ENCODE assay signal across 21 cellular contexts in genomic region chr1:177118901-177119300, GRCh38. TPM values are rescaled to one million over a fixed set of nuclear protein-coding genes. Genes with fewer than 3 reads are reported as not detected.
DNase-seq lines count a peak whose midpoint lies in the region; ATAC-seq and TF ChIP-seq lines count a peak whose summit lies in the region.
"Had no signal": no experiment of that assay in that cellular context is flagged by ENCODE, and none has a peak within 500 bp of the region (broad histone marks: within the 10 kb centered on the region; RNA-seq: fewer than 3 reads in every experiment).

No MANE protein-coding gene starts in this region.

- H3K27me3 Mint-ChIP-seq in nephron progenitor cell (ENCODE audit: low read depth, poor library complexity) = peaks cover 41% of the 10 kb centered on the region
- H3K27me3 Mint-ChIP-seq: CD4-positive, CD25-positive, alpha-beta regulatory T cell; CD8-positive, alpha-beta memory T cell had no signal

- DNase-seq in dorsolateral prefrontal cortex = no peak
- no peak for DNase-seq in nephron progenitor cell
- DNase-seq in iPS-NIHi11 (ENCODE audit: low spot score) = no peak
- no peak for DNase-seq in spleen
- DNase-seq: 8988T; ACHN; AML-193; BE2C; CD4-positive, CD25-positive, alpha-beta regulatory T cell; CD8-positive, alpha-beta memory T cell; DMS 273 treated with DMSO at 0.1 percent for 48 hours; EL; GDM1; H9 had no signal

- no peaks in the 10 kb centered on the region for H3K9me3 ChIP-seq in BLaER1 treated with 17β-estradiol and CSF1 and Interleukin-3, amounts not matched to agents 10 nM and 100 nM (replicated peaks in 1 of 11)
- H3K9me3 ChIP-seq in spleen = no peaks in the 10 kb centered on the region
- H3K9me3 ChIP-seq: A549, BE2C had no signal

- peaks cover 24% of the 10 kb centered on the region for H3K4me1 Mint-ChIP-seq in nephron progenitor cell
- H3K4me1 Mint-ChIP-seq: CD4-positive, CD25-positive, alpha-beta regulatory T cell; CD8-positive, alpha-beta memory T cell; H9 had no signal

- H4K20me1 ChIP-seq in BLaER1 treated with 17β-estradiol and CSF1 and Interleukin-3, amounts not matched to agents 10 nM and 100 nM = no peaks in the 10 kb centered on the region

- H3K27ac Mint-ChIP-seq in nephron progenitor cell = peak overlapping the region; percentile 46
- H3K27ac Mint-ChIP-seq: CD4-positive, CD25-positive, alpha-beta regulatory T cell; CD8-positive, alpha-beta memory T cell; GM23338; H9 had no signal

- intact Hi-C loops in dorsolateral prefrontal cortex (cut with DNase I) = no loop called here
- intact Hi-C loops in spleen (cut with DNase I; ENCODE audit: low total_unique reads) = no loop called here

- peaks cover 0 to 54% (median 52%) of the 10 kb centered on the region in 10 experiments; a peak in 18 of 20 replicates for H3K4me1 ChIP-seq in BLaER1 treated with 17β-estradiol and CSF1 and Interleukin-3, amounts not matched to agents 10 nM and 100 nM
- H3K4me1 ChIP-seq in spleen = no peaks in the 10 kb centered on the region
- H3K4me1 ChIP-seq: A549, BE2C had no signal

- no peaks in the 10 kb centered on the region for H3K36me3 Mint-ChIP-seq in nephron progenitor cell (ENCODE audit: low read depth)
- H3K36me3 Mint-ChIP-seq: CD4-positive, CD25-positive, alpha-beta regulatory T cell; CD8-positive, alpha-beta memory T cell had no signal

- WGBS in spleen, 5 donors = 74 to 88% (median 75%) methylated on average over 4 of the region's 4 CpGs

- H3K9ac ChIP-seq in BLaER1 treated with 17β-estradiol and CSF1 and Interleukin-3, amounts not matched to agents 10 nM and 100 nM = no peak overlapping the region

- no peaks in the 10 kb centered on the region for H3K27me3 ChIP-seq in BLaER1 treated with 17β-estradiol and CSF1 and Interleukin-3, amounts not matched to agents 10 nM and 100 nM
- H3K27me3 ChIP-seq in dorsolateral prefrontal cortex (no peaks in the 10 kb centered on the region), spleen (replicated peaks in 1 of 7) (peaks cover 0 to 6% (median 0%) of the 10 kb centered on the region in 7 donors)
- H3K27me3 ChIP-seq: BE2C had no signal

- TF ChIP-seq POLR2A in spleen (IDR thresholded peaks at IDR 0.05) = no peak

- peak overlapping the region in 8 of 11 experiments; percentile 9 to 88 (median 78); a peak in 11 of 22 replicates for H3K4me2 ChIP-seq in BLaER1 treated with 17β-estradiol and CSF1 and Interleukin-3, amounts not matched to agents 10 nM and 100 nM
- H3K4me2 ChIP-seq: A549, GM23338 had no signal

- no peak for TF ChIP-seq CTCF in dorsolateral prefrontal cortex (IDR thresholded peaks at IDR 0.05 in 54 of 56, conservative IDR thresholded peaks at IDR 0.05 in 2 of 56; ENCODE audit: low read depth in 1 of 56, partially characterized antibody in 56 of 56)
- TF ChIP-seq CTCF in nephron progenitor cell (IDR thresholded peaks at IDR 0.05) = no peak
- TF ChIP-seq CTCF in spleen (IDR thresholded peaks at IDR 0.05 in 8 of 11, conservative IDR thresholded peaks at IDR 0.05 in 3 of 11) = no peak

- no peak overlapping the region for H3K4me3 ChIP-seq in BLaER1 treated with 17β-estradiol and CSF1 and Interleukin-3, amounts not matched to agents 10 nM and 100 nM
- H3K4me3 ChIP-seq in dorsolateral prefrontal cortex = peak overlapping the region in 2 of 59 donors; percentile 1
- no peak overlapping the region for H3K4me3 ChIP-seq in spleen
- H3K4me3 ChIP-seq: A549, GM12878, GM23338 had no signal

- no peak for ATAC-seq in GM18867 (IDR thresholded peaks at IDR 0.05; ENCODE audit: unreplicated experiment)
- ATAC-seq: A549, GM12878, HCT116 had no signal

- no peaks in the 10 kb centered on the region for H3K36me3 ChIP-seq in BLaER1 treated with 17β-estradiol and CSF1 and Interleukin-3, amounts not matched to agents 10 nM and 100 nM
- H3K36me3 ChIP-seq in spleen = no peaks in the 10 kb centered on the region
- H3K36me3 ChIP-seq: BE2C had no signal

- H3K27ac ChIP-seq in BLaER1 treated with 17β-estradiol and CSF1 and Interleukin-3, amounts not matched to agents 10 nM and 100 nM = no peak overlapping the region
- peak overlapping the region in 42 of 59 donors; percentile 7 to 86 (median 67) for H3K27ac ChIP-seq in dorsolateral prefrontal cortex
- H3K27ac ChIP-seq in spleen = no peak overlapping the region
- H3K27ac ChIP-seq: A549, C4-2B had no signal

- H3K4me3 Mint-ChIP-seq in nephron progenitor cell = no peak overlapping the region
- H3K4me3 Mint-ChIP-seq: CD4-positive, CD25-positive, alpha-beta regulatory T cell; CD8-positive, alpha-beta memory T cell; GM23338; H9 had no signal

- H3K9me3 Mint-ChIP-seq in nephron progenitor cell = no peaks in the 10 kb centered on the region
- H3K9me3 Mint-ChIP-seq: CD8-positive, alpha-beta memory T cell; GM23338; H9 had no signal

RNA-seq across cellular contexts. Expression of gene ASTN1, which starts 45.6 kb away (rescaled TPM):
- 100 to 1,000 TPM in 96 of 120 experiments, 10 to 100 TPM in 24; 51.9 to 159 (median 114) TPM for total RNA-seq in dorsolateral prefrontal cortex
- total RNA-seq in spleen = 1 to 10 TPM; 2.6 to 7.5 (median 5.6) TPM
- polyA plus RNA-seq in spleen = under 1 TPM; 0.56 to 0.64 (median 0.61) TPM
- total RNA-seq: CD4-positive, CD25-positive, alpha-beta regulatory T cell; CD8-positive, alpha-beta memory T cell; GM12878 had no signal
- polyA plus RNA-seq: A549; CD4-positive, CD25-positive, alpha-beta regulatory T cell; CD8-positive, alpha-beta memory T cell had no signal

RNA-seq across cellular contexts. Expression of gene BRINP2, which starts 51.9 kb away (rescaled TPM):
- total RNA-seq in dorsolateral prefrontal cortex (10 to 100 TPM; 23.4 to 88.2 (median 57.5) TPM), spleen (1 to 10 TPM in 3 of 7 donors, under 1 TPM in 4; 0.33 to 1.5 (median 0.95) TPM)
- polyA plus RNA-seq in spleen = 1 to 10 TPM in 1 of 3 donors, under 1 TPM in 2; 0.39 to 1.5 (median 0.54) TPM
- total RNA-seq: CD4-positive, CD25-positive, alpha-beta regulatory T cell; CD8-positive, alpha-beta memory T cell; GM12878; H9 had no signal
- polyA plus RNA-seq: CD4-positive, CD25-positive, alpha-beta regulatory T cell; CD8-positive, alpha-beta memory T cell had no signal

Comparison
In these comparisons a context has a peak if more than half of its experiments do, and no peak if none do; other contexts are left out.
1. H3K27ac ChIP-seq: peak in dorsolateral prefrontal cortex (42 of 59); none in BLaER1 treated with 17β-estradiol and CSF1 and Interleukin-3, amounts not matched to agents 10 nM and 100 nM (0 of 11) and spleen (0 of 8).
2. RNA of gene ASTN1, which starts 45.6 kb away (total RNA-seq): 51.9 to 159 TPM in dorsolateral prefrontal cortex; 2.6 to 7.5 TPM in spleen; every median in the first group is over 4 times any median in the second.
3. RNA of gene BRINP2, which starts 51.9 kb away (total RNA-seq): 23.4 to 88.2 TPM in dorsolateral prefrontal cortex; 0.33 to 1.5 TPM in spleen; every median in the first group is over 4 times any median in the second.